Comparison of ENCODE assay signal across 13 cellular contexts in the genomic region with DNA sequence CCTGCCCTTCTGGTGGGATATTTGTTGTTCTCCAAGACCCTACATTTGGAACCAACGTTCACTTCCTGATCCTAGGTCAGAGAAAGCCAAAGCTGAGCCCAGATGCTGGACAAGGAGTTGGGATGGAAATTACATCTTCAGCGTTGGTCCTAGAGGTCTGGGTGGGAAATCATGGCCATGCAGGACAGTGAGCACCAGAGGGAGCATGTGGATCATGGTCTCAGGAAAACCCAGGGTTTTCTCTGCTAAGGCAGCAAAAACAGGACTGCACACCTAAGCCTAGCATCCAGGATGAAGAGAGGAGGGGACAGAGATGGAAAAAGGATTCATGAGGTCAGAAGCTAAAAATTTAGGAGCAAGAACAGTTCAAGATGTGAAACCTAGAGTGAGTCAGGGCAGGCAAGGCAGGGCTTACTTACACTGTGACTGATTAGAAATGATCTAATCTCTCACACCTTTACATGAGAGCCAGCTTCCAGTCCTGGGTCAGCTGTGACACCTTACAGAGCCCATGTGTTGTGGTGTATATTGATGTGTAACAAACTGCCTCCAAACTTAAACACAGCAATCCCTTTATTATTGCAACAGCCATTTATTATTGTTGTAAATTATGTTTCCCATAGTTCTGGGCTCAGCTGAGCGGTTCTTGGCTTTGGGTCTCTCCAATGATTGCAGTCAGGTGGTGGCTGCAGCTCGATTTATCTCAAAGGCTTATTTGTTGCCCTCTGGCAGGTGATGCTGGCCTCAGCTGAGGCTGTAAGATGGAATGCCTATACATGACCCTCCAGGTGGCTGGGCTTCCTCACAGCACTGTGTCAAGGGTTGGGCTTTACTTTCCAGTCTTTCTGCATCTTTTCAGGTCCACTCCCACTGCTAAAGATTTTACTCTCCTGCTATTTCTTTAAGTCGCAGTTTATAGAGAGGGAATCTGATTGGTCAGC. TPM values are rescaled to one million over a fixed set of nuclear protein-coding genes. Genes with fewer than 3 reads are reported as not detected.
DNase-seq lines count a peak whose midpoint lies in the region; ATAC-seq, FAIRE-seq and TF ChIP-seq lines count a peak whose summit lies in the region.
"Had no signal": no experiment of that assay in that cellular context is flagged by ENCODE, and none has a peak within 500 bp of the region (broad histone marks: within the 10 kb centered on the region; RNA-seq: fewer than 3 reads in every experiment).

No MANE protein-coding gene starts in this region.

- no peaks in the 10 kb centered on the region for H3K36me3 ChIP-seq in GM23248 (ENCODE audit: low read depth)
- no peaks in the 10 kb centered on the region for H3K36me3 ChIP-seq in keratinocyte (ENCODE audit: control insufficient read depth in 2 of 2, extremely low read depth in 1 of 2, insufficient read depth in 2 of 2, low read length in 2 of 2)
- no peaks in the 10 kb centered on the region for H3K36me3 ChIP-seq in tibial nerve

- TF ChIP-seq POLR2A in tibial nerve (IDR thresholded peaks at IDR 0.05) = no peak

- H3K4me3 ChIP-seq in GM23248 = no peak overlapping the region
- no peak overlapping the region for H3K4me3 ChIP-seq in keratinocyte (ENCODE audit: control insufficient read depth in 2 of 3, extremely low read depth in 1 of 3, insufficient read depth in 2 of 3, low read depth in 1 of 3, low read length in 3 of 3)
- H3K4me3 ChIP-seq in tibial nerve = no peak overlapping the region

- FAIRE-seq in keratinocyte (lab: Jason Lieb, UNC) = no peak

- 30 to 32% methylated on average over 5 of the region's 5 CpGs for WGBS in GM23248 (ENCODE audit: low coverage in 1 of 2, low lambda C conversion rate in 2 of 2, missing lambda C conversion rate in 2 of 2), 2 experiments
- 54 to 57% methylated on average over 5 of the region's 5 CpGs for WGBS in tibial nerve, 2 donors

- H3K9me3 ChIP-seq in GM23248 (ENCODE audit: low read depth) (no peaks in the 10 kb centered on the region), keratinocyte (ENCODE audit: control insufficient read depth, low read depth, low read length) (no peaks in the 10 kb centered on the region), tibial nerve (no peaks in the 10 kb centered on the region)

- no peak for DNase-seq in AG09319 (ENCODE audit: extremely low read depth, low read depth)
- peak; percentile 45 for DNase-seq in GM23248
- no peak for DNase-seq in keratinocyte (ENCODE audit: low read depth, low spot score)
- DNase-seq in C1 segment of cervical spinal cord (lab: John Stamatoyannopoulos, UW) = no peak
- no peak for DNase-seq in tibial nerve (ENCODE audit: low spot score in 2 of 2)
- DNase-seq: amniotic stem cell; immature natural killer cell; stimulated activated CD4-positive, alpha-beta T cell treated with anti-CD3 and anti-CD28 coated beads, Interleukin-15, amount 100 ng/mL, for 24 hours had no signal

- TF ChIP-seq CTCF in AG09319 (IDR thresholded peaks at IDR 0.05; ENCODE audit: low read depth, low read length) (peak; percentile 23), VCaP (conservative IDR thresholded peaks at IDR 0.05) (peak; percentile 62), keratinocyte (optimal IDR thresholded peaks at IDR 0.05 in 1 of 3, IDR thresholded peaks at IDR 0.05 in 1 of 3, conservative IDR thresholded peaks at IDR 0.05 in 1 of 3; ENCODE audit: extremely low read depth in 1 of 3, insufficient read depth in 2 of 3, low read length in 3 of 3) (peak; percentile 11 to 22 (median 17)), tibial nerve (IDR thresholded peaks at IDR 0.05) (no peak)

- no peak overlapping the region for H3K27ac ChIP-seq in GM23248
- no peak overlapping the region for H3K27ac ChIP-seq in VCaP
- H3K27ac ChIP-seq in keratinocyte (ENCODE audit: control insufficient read depth, insufficient read depth, low read length) = no peak overlapping the region
- no peak overlapping the region for H3K27ac ChIP-seq in tibial nerve

- no peaks in the 10 kb centered on the region for H3F3A ChIP-seq in GM23248 (ENCODE audit: insufficient read depth)

- H3K4me2 ChIP-seq in GM23248 (ENCODE audit: unreplicated experiment) (no peak overlapping the region), keratinocyte (ENCODE audit: control insufficient read depth, extremely low read depth, insufficient read depth, low read depth, low read length) (no peak overlapping the region)

- no peaks in the 10 kb centered on the region for H3K79me2 ChIP-seq in GM23248 (ENCODE audit: insufficient read depth)
- H3K79me2 ChIP-seq in keratinocyte (ENCODE audit: control insufficient read depth, insufficient read depth, low read length) = no peaks in the 10 kb centered on the region

- no peaks in the 10 kb centered on the region for H3K9me2 ChIP-seq in GM23248 (ENCODE audit: insufficient read depth)

- dilution Hi-C loops in keratinocyte (cut with MboI; ENCODE audit: extremely low pct_ligation_motif_present, low sequenced_read_pairs) = no loop called here

- in situ Hi-C loops in GM23248 (cut with MboI) = loop anchor here (25.0 kb wide), 1 partner anchor 397 kb away; no protein-coding TSS in a partner anchor

- TF ChIP-seq EP300 in tibial nerve (IDR thresholded peaks at IDR 0.05) = no peak

- no peaks in the 10 kb centered on the region for H4K20me1 ChIP-seq in GM23248 (ENCODE audit: insufficient read depth)
- H4K20me1 ChIP-seq in keratinocyte (ENCODE audit: control insufficient read depth, extremely low read depth, insufficient read depth, low read length) = no peaks in the 10 kb centered on the region

- no peak overlapping the region for H3K9ac ChIP-seq in GM23248
- H3K9ac ChIP-seq in keratinocyte (ENCODE audit: control insufficient read depth, extremely low read depth, insufficient read depth, low read length) = no peak overlapping the region

- H3K9me1 ChIP-seq in keratinocyte (ENCODE audit: control insufficient read depth, extremely low read depth, insufficient read depth, low read length) = no peaks in the 10 kb centered on the region

- H2AFZ ChIP-seq in GM23248 (no peak overlapping the region), keratinocyte (ENCODE audit: control insufficient read depth, low read length) (no peak overlapping the region)

- no peak for ATAC-seq in HG02610 (IDR thresholded peaks at IDR 0.05; ENCODE audit: unreplicated experiment)

- H3K27me3 ChIP-seq in GM23248 (replicated peaks; ENCODE audit: insufficient read depth) (peaks cover 26% of the 10 kb centered on the region), keratinocyte (ENCODE audit: control insufficient read depth, extremely low read depth, insufficient read depth, low read length) (peaks cover 17% of the 10 kb centered on the region), tibial nerve (peaks cover 0 to 4% of the 10 kb centered on the region in 2 donors)

- H3K4me1 ChIP-seq in GM23248 (ENCODE audit: insufficient read depth) (no peaks in the 10 kb centered on the region), keratinocyte (ENCODE audit: control insufficient read depth, extremely low read depth, insufficient read depth, low read length) (no peaks in the 10 kb centered on the region), tibial nerve (peaks cover 0 to 11% (median 4%) of the 10 kb centered on the region in 4 donors)

RNA-seq across cellular contexts. Expression of a gene that starts 6.5 kb away (rescaled TPM):
- total RNA-seq in GM23248 (2014; rRNA removed; shearing (Covaris generic)) = not detected in 2 replicates
- not detected in 2 replicates for polyA plus RNA-seq in GM23248 (2016; fragmentation: Nextera tagmentation; extraction: Ambion mirVana)
- not detected in 3 replicates for polyA plus RNA-seq in keratinocyte
- polyA plus RNA-seq in keratinocyte (2011; ENCODE audit: low read depth) = not detected
- polyA plus RNA-seq in keratinocyte (2011; cell fraction: cytosol; rRNA removed) = not detected in 2 replicates
- polyA plus RNA-seq in keratinocyte (2011; cell fraction: nucleus; rRNA removed) = not detected in 2 replicates
- polyA plus RNA-seq in keratinocyte (2012; ENCODE audit: low replicate concordance) = 0.10 TPM in 1 of 2 replicates, not detected in the other
- not detected in 3 replicates for polyA minus RNA-seq in keratinocyte
- not detected for polyA minus RNA-seq in keratinocyte (2011; cell fraction: cytosol; rRNA and poly(A)+ RNA removed)
- polyA minus RNA-seq in keratinocyte (2011; cell fraction: nucleus; rRNA and poly(A)+ RNA removed) = not detected in 2 replicates
- total RNA-seq in tibial nerve = under 1 TPM in 1 of 4 donors, not detected in 3; 0.59 TPM
- total RNA-seq: MCF 10A had no signal
- polyA plus RNA-seq: immature natural killer cell had no signal

RNA-seq across cellular contexts. Expression of a gene that starts 16.1 kb away (rescaled TPM):
- not detected in 2 replicates for total RNA-seq in GM23248 (2014; rRNA removed; shearing (Covaris generic))
- polyA plus RNA-seq in GM23248 (2016; fragmentation: Nextera tagmentation; extraction: Ambion mirVana) (0.16 TPM in 2 replicates), keratinocyte (0.06 TPM in 1 of 3 replicates, not detected in the others)
- not detected for polyA plus RNA-seq in keratinocyte (2011; ENCODE audit: low read depth)
- polyA plus RNA-seq in keratinocyte (2011; cell fraction: cytosol; rRNA removed) = not detected in 2 replicates
- polyA plus RNA-seq in keratinocyte (2011; cell fraction: nucleus; rRNA removed) = not detected in 2 replicates
- not detected in 2 replicates for polyA plus RNA-seq in keratinocyte (2012; ENCODE audit: low replicate concordance)
- polyA minus RNA-seq in keratinocyte = 0.54 TPM in 1 of 3 replicates, not detected in the others
- polyA minus RNA-seq in keratinocyte (2011; cell fraction: cytosol; rRNA and poly(A)+ RNA removed) = not detected
- polyA minus RNA-seq in keratinocyte (2011; cell fraction: nucleus; rRNA and poly(A)+ RNA removed) = not detected in 2 replicates
- total RNA-seq in tibial nerve = under 1 TPM in 1 of 4 donors, not detected in 3; 0.39 TPM
- total RNA-seq: MCF 10A, neural crest cell had no signal
- polyA plus RNA-seq: esophagus, immature natural killer cell had no signal

RNA-seq across cellular contexts. Expression of a gene that starts 24.9 kb away (rescaled TPM):
- 0.43 TPM in 1 of 2 replicates, not detected in the other for total RNA-seq in GM23248 (2014; rRNA removed; shearing (Covaris generic))
- 0.18 and 0.23 TPM in 2 replicates for polyA plus RNA-seq in GM23248 (2016; fragmentation: Nextera tagmentation; extraction: Ambion mirVana)
- polyA plus RNA-seq in keratinocyte = 0.33 to 3.4 TPM (median 0.58 TPM) in 3 replicates
- 2.9 TPM for polyA plus RNA-seq in keratinocyte (2011; ENCODE audit: low read depth)
- 0.07 and 0.36 TPM in 2 replicates for polyA plus RNA-seq in keratinocyte (2011; cell fraction: cytosol; rRNA removed)
- polyA plus RNA-seq in keratinocyte (2011; cell fraction: nucleus; rRNA removed) = 11.8 and 18.4 TPM in 2 replicates
- polyA plus RNA-seq in keratinocyte (2012; ENCODE audit: low replicate concordance) = 0.54 and 4.4 TPM in 2 replicates
- polyA minus RNA-seq in keratinocyte = 0.59 to 1.4 TPM in 2 of 3 replicates, not detected in the other
- not detected for polyA minus RNA-seq in keratinocyte (2011; cell fraction: cytosol; rRNA and poly(A)+ RNA removed)
- polyA minus RNA-seq in keratinocyte (2011; cell fraction: nucleus; rRNA and poly(A)+ RNA removed) = 0.63 and 0.70 TPM in 2 replicates
- 10 to 100 TPM in 1 of 4 donors, 1 to 10 TPM in 2, under 1 TPM in 1; 0.44 to 12.4 (median 1.8) TPM for total RNA-seq in tibial nerve
- total RNA-seq: MCF 10A had no signal
- polyA plus RNA-seq: immature natural killer cell had no signal

RNA-seq across cellular contexts. Expression of a gene that starts 56.4 kb away (rescaled TPM):
- total RNA-seq in GM23248 (2014; rRNA removed; shearing (Covaris generic)) = 11.2 and 12.9 TPM in 2 replicates
- 5.7 and 5.9 TPM in 2 replicates for polyA plus RNA-seq in GM23248 (2016; fragmentation: Nextera tagmentation; extraction: Ambion mirVana)
- polyA plus RNA-seq in keratinocyte = 1.3 to 2.4 TPM (median 1.4 TPM) in 3 replicates
- 1.7 TPM for polyA plus RNA-seq in keratinocyte (2011; ENCODE audit: low read depth)
- polyA plus RNA-seq in keratinocyte (2011; cell fraction: cytosol; rRNA removed) = 1.0 and 2.7 TPM in 2 replicates
- polyA plus RNA-seq in keratinocyte (2011; cell fraction: nucleus; rRNA removed) = 3.7 and 5.6 TPM in 2 replicates
- polyA plus RNA-seq in keratinocyte (2012; ENCODE audit: low replicate concordance) = 2.7 and 5.2 TPM in 2 replicates
- polyA minus RNA-seq in keratinocyte = 2.4 to 5.5 TPM (median 3.2 TPM) in 3 replicates
- polyA minus RNA-seq in keratinocyte (2011; cell fraction: cytosol; rRNA and poly(A)+ RNA removed) = 3.3 TPM
- 4.0 and 4.9 TPM in 2 replicates for polyA minus RNA-seq in keratinocyte (2011; cell fraction: nucleus; rRNA and poly(A)+ RNA removed)
- 1 to 10 TPM; 4.5 to 7.4 (median 6.9) TPM for total RNA-seq in tibial nerve

Comparison
In these comparisons a context has a peak if more than half of its experiments do, and no peak if none do; other contexts are left out.
1. CTCF ChIP-seq: peak in AG09319 (single experiment), VCaP (single experiment) and keratinocyte (3 of 3); none in tibial nerve (0 of 5).